1 cellular context compared by ENCODE assay signal in the genomic region with DNA sequence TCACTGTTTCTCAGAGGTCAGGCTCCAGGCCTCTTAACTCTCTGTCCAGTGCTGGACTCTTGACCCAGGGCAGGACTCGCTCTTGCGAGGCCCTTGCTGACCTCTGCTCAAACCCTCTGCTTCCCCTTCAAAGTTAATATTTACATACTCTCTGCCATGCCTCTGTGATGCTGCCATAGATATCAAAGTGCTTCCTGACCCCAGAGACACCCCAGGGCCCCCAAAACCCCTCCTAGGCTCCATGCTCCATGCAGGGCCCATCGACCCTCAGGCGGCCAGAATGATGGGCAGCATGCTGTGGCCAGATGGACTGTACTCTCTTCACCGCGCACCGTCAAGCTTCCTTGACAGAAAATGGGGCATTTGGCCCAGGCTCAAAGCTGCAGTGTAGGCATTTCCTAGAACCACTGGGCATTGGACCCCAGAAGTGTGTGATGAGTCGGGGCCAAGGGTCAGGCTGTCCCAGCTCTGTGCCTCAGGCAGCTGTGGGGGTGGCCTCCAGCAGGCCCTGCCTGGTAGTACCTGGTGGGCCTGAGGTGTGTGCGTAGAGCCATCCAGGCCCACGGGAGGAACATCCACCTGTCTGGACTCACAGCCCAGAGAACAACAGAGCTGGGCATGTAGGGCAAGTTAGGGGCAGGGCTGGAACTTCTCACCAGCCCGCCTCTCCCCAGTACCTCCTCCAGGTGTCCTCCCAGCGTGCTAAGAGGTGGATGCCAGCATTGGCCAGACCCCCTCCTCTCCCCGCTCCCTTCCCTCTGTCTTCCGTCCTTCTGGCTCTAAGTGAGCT.
TF ChIP-seq lines count a peak whose summit lies in the region.

No MANE protein-coding gene starts in this region.

TF ChIP-seq in HepG2, 621 proteins besides CTCF, POLR2A, EP300 and RAD21 (continued from another document):
- TF ChIP-seq, protein P1, sequence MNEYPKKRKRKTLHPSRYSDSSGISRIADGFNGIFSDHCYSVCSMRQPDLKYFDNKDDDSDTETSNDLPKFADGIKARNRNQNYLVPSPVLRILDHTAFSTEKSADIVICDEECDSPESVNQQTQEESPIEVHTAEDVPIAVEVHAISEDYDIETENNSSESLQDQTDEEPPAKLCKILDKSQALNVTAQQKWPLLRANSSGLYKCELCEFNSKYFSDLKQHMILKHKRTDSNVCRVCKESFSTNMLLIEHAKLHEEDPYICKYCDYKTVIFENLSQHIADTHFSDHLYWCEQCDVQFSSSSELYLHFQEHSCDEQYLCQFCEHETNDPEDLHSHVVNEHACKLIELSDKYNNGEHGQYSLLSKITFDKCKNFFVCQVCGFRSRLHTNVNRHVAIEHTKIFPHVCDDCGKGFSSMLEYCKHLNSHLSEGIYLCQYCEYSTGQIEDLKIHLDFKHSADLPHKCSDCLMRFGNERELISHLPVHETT (CRISPR knock-in tag; conservative IDR thresholded peaks at IDR 0.05) = 0 out of 2 replicates have a peak, but pooled peaks have one; percentile 65
- no peak; the same call in 1 of the 2 replicates for TF ChIP-seq ZNF709 (CRISPR knock-in tag; IDR thresholded peaks at IDR 0.05)
- TF ChIP-seq ZNF317 (CRISPR knock-in tag; IDR thresholded peaks at IDR 0.05) = peak; percentile 74; the same call in 1 of the 2 replicates
- 0 out of 2 replicates have a peak, but pooled peaks have one; percentile 42 for TF ChIP-seq ZNF225 (CRISPR knock-in tag; IDR thresholded peaks at IDR 0.05)
- TF ChIP-seq ZNF839 (CRISPR knock-in tag; IDR thresholded peaks at IDR 0.05; ENCODE audit: borderline replicate concordance) = no peak
- peak; percentile 88 for TF ChIP-seq FOXA3 (CRISPR knock-in tag; IDR thresholded peaks at IDR 0.05)
- no peak for TF ChIP-seq GPN1 (CRISPR knock-in tag; IDR thresholded peaks at IDR 0.05; ENCODE audit: borderline replicate concordance)
- peak; percentile 35; the same call in 1 of the 2 replicates for TF ChIP-seq SMAD3 (CRISPR knock-in tag; IDR thresholded peaks at IDR 0.05)
- no peak for TF ChIP-seq BRCA1 (CRISPR knock-in tag; IDR thresholded peaks at IDR 0.05)
- TF ChIP-seq MEIS1 (CRISPR knock-in tag; IDR thresholded peaks at IDR 0.05; ENCODE audit: borderline replicate concordance) = peak; percentile 87
- TF ChIP-seq, protein P2, sequence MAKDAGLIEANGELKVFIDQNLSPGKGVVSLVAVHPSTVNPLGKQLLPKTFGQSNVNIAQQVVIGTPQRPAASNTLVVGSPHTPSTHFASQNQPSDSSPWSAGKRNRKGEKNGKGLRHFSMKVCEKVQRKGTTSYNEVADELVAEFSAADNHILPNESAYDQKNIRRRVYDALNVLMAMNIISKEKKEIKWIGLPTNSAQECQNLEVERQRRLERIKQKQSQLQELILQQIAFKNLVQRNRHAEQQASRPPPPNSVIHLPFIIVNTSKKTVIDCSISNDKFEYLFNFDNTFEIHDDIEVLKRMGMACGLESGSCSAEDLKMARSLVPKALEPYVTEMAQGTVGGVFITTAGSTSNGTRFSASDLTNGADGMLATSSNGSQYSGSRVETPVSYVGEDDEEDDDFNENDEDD (CRISPR knock-in tag; IDR thresholded peaks at IDR 0.05; ENCODE audit: borderline replicate concordance) = peak; percentile 55; the same call in 1 of the 2 replicates
- TF ChIP-seq NAIF1 (CRISPR knock-in tag; IDR thresholded peaks at IDR 0.05; ENCODE audit: borderline replicate concordance) = no peak
- TF ChIP-seq ZNF615 (CRISPR knock-in tag; IDR thresholded peaks at IDR 0.05; ENCODE audit: borderline replicate concordance) = no peak
- TF ChIP-seq NCOR1 (IDR thresholded peaks at IDR 0.05; ENCODE audit: borderline replicate concordance, low read length) = peak; percentile 85; the same call in 1 of the 2 replicates
- TF ChIP-seq, protein P3, sequence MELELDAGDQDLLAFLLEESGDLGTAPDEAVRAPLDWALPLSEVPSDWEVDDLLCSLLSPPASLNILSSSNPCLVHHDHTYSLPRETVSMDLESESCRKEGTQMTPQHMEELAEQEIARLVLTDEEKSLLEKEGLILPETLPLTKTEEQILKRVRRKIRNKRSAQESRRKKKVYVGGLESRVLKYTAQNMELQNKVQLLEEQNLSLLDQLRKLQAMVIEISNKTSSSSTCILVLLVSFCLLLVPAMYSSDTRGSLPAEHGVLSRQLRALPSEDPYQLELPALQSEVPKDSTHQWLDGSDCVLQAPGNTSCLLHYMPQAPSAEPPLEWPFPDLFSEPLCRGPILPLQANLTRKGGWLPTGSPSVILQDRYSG (CRISPR knock-in tag; IDR thresholded peaks at IDR 0.05) = no peak
- no peak for TF ChIP-seq TBP (CRISPR knock-in tag; IDR thresholded peaks at IDR 0.05)
